1 cellular context compared by ENCODE assay signal in the genomic region with DNA sequence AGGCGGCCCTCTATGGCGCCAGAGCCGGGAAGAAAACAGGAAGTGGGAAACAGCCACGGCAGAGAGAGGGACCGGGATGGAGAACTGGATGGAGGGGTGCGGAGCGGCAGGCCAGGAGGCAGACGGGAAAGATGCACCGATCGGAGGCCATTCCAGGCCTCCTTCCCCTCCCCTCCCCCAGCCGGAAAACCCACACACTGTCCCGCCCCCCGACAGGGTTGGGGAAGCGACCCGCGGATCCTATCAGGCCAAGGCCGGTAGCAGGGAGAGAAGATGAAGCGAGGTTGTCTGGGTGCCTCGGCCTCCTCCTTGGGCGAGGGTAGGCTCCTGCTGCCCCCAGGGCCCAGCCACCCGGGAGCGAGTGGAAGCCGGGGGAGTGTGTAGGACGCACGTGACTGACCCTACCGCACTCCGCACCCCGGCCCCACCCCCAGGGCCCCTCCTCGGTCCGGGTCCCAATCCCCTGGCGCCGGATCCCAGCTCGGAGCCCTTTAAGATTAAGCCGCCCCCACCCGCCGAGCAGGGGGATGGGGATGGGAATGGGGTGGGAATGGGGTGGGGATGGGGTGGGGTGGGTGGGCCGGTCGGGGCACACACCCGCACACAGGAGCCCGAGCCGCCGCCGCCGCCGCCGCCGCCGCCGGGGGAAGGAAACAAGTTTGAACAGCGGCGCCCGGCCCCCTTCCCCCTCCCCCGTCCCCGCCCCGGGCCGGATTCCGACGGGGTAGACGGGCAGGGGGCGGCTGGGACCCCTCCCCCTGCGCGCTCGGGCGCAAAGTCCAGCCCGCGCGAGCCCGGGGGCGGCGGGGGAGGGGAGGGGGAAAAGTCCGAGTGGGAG.
A peak's percentile ranks its signal among the peaks of the same experiment; 100 is the strongest.
TF ChIP-seq lines count a peak whose summit lies in the region.

No MANE protein-coding gene starts in this region.

TF ChIP-seq in HepG2, 621 proteins besides CTCF, POLR2A, EP300 and RAD21 (continues in another document):
- TF ChIP-seq, protein P1, sequence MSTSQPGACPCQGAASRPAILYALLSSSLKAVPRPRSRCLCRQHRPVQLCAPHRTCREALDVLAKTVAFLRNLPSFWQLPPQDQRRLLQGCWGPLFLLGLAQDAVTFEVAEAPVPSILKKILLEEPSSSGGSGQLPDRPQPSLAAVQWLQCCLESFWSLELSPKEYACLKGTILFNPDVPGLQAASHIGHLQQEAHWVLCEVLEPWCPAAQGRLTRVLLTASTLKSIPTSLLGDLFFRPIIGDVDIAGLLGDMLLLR (CRISPR knock-in tag; IDR thresholded peaks at IDR 0.05) = no peak
- TF ChIP-seq, protein P2, sequence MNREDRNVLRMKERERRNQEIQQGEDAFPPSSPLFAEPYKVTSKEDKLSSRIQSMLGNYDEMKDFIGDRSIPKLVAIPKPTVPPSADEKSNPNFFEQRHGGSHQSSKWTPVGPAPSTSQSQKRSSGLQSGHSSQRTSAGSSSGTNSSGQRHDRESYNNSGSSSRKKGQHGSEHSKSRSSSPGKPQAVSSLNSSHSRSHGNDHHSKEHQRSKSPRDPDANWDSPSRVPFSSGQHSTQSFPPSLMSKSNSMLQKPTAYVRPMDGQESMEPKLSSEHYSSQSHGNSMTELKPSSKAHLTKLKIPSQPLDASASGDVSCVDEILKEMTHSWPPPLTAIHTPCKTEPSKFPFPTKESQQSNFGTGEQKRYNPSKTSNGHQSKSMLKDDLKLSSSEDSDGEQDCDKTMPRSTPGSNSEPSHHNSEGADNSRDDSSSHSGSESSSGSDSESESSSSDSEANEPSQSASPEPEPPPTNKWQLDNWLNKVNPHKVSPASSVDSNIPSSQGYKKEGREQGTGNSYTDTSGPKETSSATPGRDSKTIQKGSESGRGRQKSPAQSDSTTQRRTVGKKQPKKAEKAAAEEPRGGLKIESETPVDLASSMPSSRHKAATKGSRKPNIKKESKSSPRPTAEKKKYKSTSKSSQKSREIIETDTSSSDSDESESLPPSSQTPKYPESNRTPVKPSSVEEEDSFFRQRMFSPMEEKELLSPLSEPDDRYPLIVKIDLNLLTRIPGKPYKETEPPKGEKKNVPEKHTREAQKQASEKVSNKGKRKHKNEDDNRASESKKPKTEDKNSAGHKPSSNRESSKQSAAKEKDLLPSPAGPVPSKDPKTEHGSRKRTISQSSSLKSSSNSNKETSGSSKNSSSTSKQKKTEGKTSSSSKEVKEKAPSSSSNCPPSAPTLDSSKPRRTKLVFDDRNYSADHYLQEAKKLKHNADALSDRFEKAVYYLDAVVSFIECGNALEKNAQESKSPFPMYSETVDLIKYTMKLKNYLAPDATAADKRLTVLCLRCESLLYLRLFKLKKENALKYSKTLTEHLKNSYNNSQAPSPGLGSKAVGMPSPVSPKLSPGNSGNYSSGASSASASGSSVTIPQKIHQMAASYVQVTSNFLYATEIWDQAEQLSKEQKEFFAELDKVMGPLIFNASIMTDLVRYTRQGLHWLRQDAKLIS (CRISPR knock-in tag; IDR thresholded peaks at IDR 0.05) = no peak
- TF ChIP-seq ATF7-NPFF (CRISPR knock-in tag; IDR thresholded peaks at IDR 0.05; ENCODE audit: low read depth) = no peak
- peak; percentile 5; the same call in 1 of the 2 replicates for TF ChIP-seq TARDBP (CRISPR knock-in tag; IDR thresholded peaks at IDR 0.05)
- no peak for TF ChIP-seq TRIM24 (CRISPR knock-in tag; IDR thresholded peaks at IDR 0.05)
- TF ChIP-seq PHB2 (IDR thresholded peaks at IDR 0.05; ENCODE audit: partially characterized antibody) = no peak
- TF ChIP-seq ZNF329 (CRISPR knock-in tag; IDR thresholded peaks at IDR 0.05; ENCODE audit: low read depth) = no peak
- TF ChIP-seq CHD2 (IDR thresholded peaks at IDR 0.05; ENCODE audit: low read depth, low read length) = peak; percentile 10; the same call in 1 of the 2 replicates
- no peak for TF ChIP-seq ZNF3 (CRISPR knock-in tag; IDR thresholded peaks at IDR 0.05)
- TF ChIP-seq FOSL1 (CRISPR knock-in tag; IDR thresholded peaks at IDR 0.05; ENCODE audit: borderline replicate concordance) = no peak
- no peak for TF ChIP-seq ZNF136 (CRISPR knock-in tag; IDR thresholded peaks at IDR 0.05; ENCODE audit: low read depth)
- TF ChIP-seq ZNF549 (CRISPR knock-in tag; IDR thresholded peaks at IDR 0.05) = no peak
- TF ChIP-seq ZNF749 (CRISPR knock-in tag; IDR thresholded peaks at IDR 0.05; ENCODE audit: borderline replicate concordance) = no peak
- TF ChIP-seq, protein P3, sequence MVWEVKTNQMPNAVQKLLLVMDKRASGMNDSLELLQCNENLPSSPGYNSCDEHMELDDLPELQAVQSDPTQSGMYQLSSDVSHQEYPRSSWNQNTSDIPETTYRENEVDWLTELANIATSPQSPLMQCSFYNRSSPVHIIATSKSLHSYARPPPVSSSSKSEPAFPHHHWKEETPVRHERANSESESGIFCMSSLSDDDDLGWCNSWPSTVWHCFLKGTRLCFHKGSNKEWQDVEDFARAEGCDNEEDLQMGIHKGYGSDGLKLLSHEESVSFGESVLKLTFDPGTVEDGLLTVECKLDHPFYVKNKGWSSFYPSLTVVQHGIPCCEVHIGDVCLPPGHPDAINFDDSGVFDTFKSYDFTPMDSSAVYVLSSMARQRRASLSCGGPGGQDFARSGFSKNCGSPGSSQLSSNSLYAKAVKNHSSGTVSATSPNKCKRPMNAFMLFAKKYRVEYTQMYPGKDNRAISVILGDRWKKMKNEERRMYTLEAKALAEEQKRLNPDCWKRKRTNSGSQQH (CRISPR knock-in tag; IDR thresholded peaks at IDR 0.05; ENCODE audit: low read depth) = 0 out of 2 replicates have a peak, but pooled peaks have one; percentile 3
- TF ChIP-seq XBP1 (CRISPR knock-in tag; IDR thresholded peaks at IDR 0.05) = no peak
- TF ChIP-seq GABPA (IDR thresholded peaks at IDR 0.05; ENCODE audit: low read depth, low read length) = no peak
- peak; percentile 24; the same call in 1 of the 2 replicates for TF ChIP-seq GABPA (CRISPR knock-in tag; IDR thresholded peaks at IDR 0.05; ENCODE audit: low read depth)
- TF ChIP-seq ZNF7 (CRISPR knock-in tag; IDR thresholded peaks at IDR 0.05) = no peak
- no peak for TF ChIP-seq ATM (IDR thresholded peaks at IDR 0.05; ENCODE audit: borderline replicate concordance)
- TF ChIP-seq, protein P4, sequence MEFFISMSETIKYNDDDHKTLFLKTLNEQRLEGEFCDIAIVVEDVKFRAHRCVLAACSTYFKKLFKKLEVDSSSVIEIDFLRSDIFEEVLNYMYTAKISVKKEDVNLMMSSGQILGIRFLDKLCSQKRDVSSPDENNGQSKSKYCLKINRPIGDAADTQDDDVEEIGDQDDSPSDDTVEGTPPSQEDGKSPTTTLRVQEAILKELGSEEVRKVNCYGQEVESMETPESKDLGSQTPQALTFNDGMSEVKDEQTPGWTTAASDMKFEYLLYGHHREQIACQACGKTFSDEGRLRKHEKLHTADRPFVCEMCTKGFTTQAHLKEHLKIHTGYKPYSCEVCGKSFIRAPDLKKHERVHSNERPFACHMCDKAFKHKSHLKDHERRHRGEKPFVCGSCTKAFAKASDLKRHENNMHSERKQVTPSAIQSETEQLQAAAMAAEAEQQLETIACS (CRISPR knock-in tag; IDR thresholded peaks at IDR 0.05) = no peak
- TF ChIP-seq ERF (CRISPR knock-in tag; IDR thresholded peaks at IDR 0.05) = no peak; the same call in 1 of the 2 replicates
- TF ChIP-seq NCOR1 (IDR thresholded peaks at IDR 0.05; ENCODE audit: borderline replicate concordance, low read length) = no peak
- TF ChIP-seq NFKB2 (CRISPR knock-in tag; IDR thresholded peaks at IDR 0.05; ENCODE audit: borderline replicate concordance) = peak; percentile 48; the same call in 1 of the 2 replicates
- no peak for TF ChIP-seq KLF12 (CRISPR knock-in tag; IDR thresholded peaks at IDR 0.05; ENCODE audit: borderline replicate concordance)
- TF ChIP-seq, protein P5, sequence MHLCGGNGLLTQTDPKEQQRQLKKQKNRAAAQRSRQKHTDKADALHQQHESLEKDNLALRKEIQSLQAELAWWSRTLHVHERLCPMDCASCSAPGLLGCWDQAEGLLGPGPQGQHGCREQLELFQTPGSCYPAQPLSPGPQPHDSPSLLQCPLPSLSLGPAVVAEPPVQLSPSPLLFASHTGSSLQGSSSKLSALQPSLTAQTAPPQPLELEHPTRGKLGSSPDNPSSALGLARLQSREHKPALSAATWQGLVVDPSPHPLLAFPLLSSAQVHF (CRISPR knock-in tag; IDR thresholded peaks at IDR 0.05) = no peak
- TF ChIP-seq NRL (CRISPR knock-in tag; IDR thresholded peaks at IDR 0.05; ENCODE audit: borderline replicate concordance) = no peak
- TF ChIP-seq, protein P6, sequence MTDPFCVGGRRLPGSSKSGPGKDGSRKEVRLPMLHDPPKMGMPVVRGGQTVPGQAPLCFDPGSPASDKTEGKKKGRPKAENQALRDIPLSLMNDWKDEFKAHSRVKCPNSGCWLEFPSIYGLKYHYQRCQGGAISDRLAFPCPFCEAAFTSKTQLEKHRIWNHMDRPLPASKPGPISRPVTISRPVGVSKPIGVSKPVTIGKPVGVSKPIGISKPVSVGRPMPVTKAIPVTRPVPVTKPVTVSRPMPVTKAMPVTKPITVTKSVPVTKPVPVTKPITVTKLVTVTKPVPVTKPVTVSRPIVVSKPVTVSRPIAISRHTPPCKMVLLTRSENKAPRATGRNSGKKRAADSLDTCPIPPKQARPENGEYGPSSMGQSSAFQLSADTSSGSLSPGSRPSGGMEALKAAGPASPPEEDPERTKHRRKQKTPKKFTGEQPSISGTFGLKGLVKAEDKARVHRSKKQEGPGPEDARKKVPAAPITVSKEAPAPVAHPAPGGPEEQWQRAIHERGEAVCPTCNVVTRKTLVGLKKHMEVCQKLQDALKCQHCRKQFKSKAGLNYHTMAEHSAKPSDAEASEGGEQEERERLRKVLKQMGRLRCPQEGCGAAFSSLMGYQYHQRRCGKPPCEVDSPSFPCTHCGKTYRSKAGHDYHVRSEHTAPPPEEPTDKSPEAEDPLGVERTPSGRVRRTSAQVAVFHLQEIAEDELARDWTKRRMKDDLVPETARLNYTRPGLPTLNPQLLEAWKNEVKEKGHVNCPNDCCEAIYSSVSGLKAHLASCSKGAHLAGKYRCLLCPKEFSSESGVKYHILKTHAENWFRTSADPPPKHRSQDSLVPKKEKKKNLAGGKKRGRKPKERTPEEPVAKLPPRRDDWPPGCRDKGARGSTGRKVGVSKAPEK (CRISPR knock-in tag; IDR thresholded peaks at IDR 0.05; ENCODE audit: borderline replicate concordance) = no peak
- TF ChIP-seq ZNF30 (CRISPR knock-in tag; IDR thresholded peaks at IDR 0.05) = no peak
- TF ChIP-seq ZNF34 (CRISPR knock-in tag; IDR thresholded peaks at IDR 0.05; ENCODE audit: borderline replicate concordance) = no peak
- TF ChIP-seq ZNF768 (CRISPR knock-in tag; IDR thresholded peaks at IDR 0.05) = 0 out of 2 replicates have a peak, but pooled peaks have one; percentile 9
- TF ChIP-seq HNF4G (IDR thresholded peaks at IDR 0.05; ENCODE audit: borderline replicate concordance, low read depth, low read length) = no peak
- TF ChIP-seq HNF4G (CRISPR knock-in tag; IDR thresholded peaks at IDR 0.05; ENCODE audit: borderline replicate concordance, low read depth) = no peak
- no peak for TF ChIP-seq ZNF598 (CRISPR knock-in tag; IDR thresholded peaks at IDR 0.05; ENCODE audit: borderline replicate concordance)
- TF ChIP-seq SRY (CRISPR knock-in tag; IDR thresholded peaks at IDR 0.05) = 0 out of 2 replicates have a peak, but pooled peaks have one; percentile 19
- no peak for TF ChIP-seq SRSF4 (IDR thresholded peaks at IDR 0.05; ENCODE audit: low read depth, low read length, poor library complexity, severe bottlenecking)
- no peak for TF ChIP-seq HNRNPH1 (optimal IDR thresholded peaks at IDR 0.05; ENCODE audit: low read depth, low read length)
- no peak for TF ChIP-seq ZNF792 (CRISPR knock-in tag; IDR thresholded peaks at IDR 0.05)
- TF ChIP-seq NFIB (CRISPR knock-in tag; IDR thresholded peaks at IDR 0.05; ENCODE audit: borderline replicate concordance) = no peak
- no peak for TF ChIP-seq FOXP1 (IDR thresholded peaks at IDR 0.05)
- TF ChIP-seq FOXP1 (CRISPR knock-in tag; IDR thresholded peaks at IDR 0.05) = no peak
- TF ChIP-seq POLR2AphosphoS5 (IDR thresholded peaks at IDR 0.05; ENCODE audit: low read depth, low read length) = 0 out of 2 replicates have a peak, but pooled peaks have one; percentile 29
- TF ChIP-seq ZNF431 (CRISPR knock-in tag; IDR thresholded peaks at IDR 0.05; ENCODE audit: borderline replicate concordance, low read depth) = no peak
- no peak for TF ChIP-seq PAF1 (CRISPR knock-in tag; IDR thresholded peaks at IDR 0.05)
- no peak; the same call in 1 of the 2 replicates for TF ChIP-seq ZNF441 (CRISPR knock-in tag; IDR thresholded peaks at IDR 0.05; ENCODE audit: borderline replicate concordance)
- TF ChIP-seq, protein P7, sequence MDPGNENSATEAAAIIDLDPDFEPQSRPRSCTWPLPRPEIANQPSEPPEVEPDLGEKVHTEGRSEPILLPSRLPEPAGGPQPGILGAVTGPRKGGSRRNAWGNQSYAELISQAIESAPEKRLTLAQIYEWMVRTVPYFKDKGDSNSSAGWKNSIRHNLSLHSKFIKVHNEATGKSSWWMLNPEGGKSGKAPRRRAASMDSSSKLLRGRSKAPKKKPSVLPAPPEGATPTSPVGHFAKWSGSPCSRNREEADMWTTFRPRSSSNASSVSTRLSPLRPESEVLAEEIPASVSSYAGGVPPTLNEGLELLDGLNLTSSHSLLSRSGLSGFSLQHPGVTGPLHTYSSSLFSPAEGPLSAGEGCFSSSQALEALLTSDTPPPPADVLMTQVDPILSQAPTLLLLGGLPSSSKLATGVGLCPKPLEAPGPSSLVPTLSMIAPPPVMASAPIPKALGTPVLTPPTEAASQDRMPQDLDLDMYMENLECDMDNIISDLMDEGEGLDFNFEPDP (CRISPR knock-in tag; conservative IDR thresholded peaks at IDR 0.05) = no peak
- no peak for TF ChIP-seq ZNF160 (CRISPR knock-in tag; IDR thresholded peaks at IDR 0.05)
- no peak for TF ChIP-seq FOXA3 (CRISPR knock-in tag; IDR thresholded peaks at IDR 0.05)
- no peak for TF ChIP-seq ATF7 (IDR thresholded peaks at IDR 0.05)
- no peak for TF ChIP-seq ATF7 (CRISPR knock-in tag; IDR thresholded peaks at IDR 0.05)
- TF ChIP-seq RBFOX2 (IDR thresholded peaks at IDR 0.05; ENCODE audit: low read depth, low read length) = peak; percentile 63
- TF ChIP-seq, protein P8, sequence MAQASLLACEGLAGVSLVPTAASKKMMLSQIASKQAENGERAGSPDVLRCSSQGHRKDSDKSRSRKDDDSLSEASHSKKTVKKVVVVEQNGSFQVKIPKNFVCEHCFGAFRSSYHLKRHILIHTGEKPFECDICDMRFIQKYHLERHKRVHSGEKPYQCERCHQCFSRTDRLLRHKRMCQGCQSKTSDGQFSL (CRISPR knock-in tag; IDR thresholded peaks at IDR 0.05) = no peak
- no peak for TF ChIP-seq CHD4 (IDR thresholded peaks at IDR 0.05; ENCODE audit: borderline replicate concordance, low read length)
- TF ChIP-seq, protein P9, sequence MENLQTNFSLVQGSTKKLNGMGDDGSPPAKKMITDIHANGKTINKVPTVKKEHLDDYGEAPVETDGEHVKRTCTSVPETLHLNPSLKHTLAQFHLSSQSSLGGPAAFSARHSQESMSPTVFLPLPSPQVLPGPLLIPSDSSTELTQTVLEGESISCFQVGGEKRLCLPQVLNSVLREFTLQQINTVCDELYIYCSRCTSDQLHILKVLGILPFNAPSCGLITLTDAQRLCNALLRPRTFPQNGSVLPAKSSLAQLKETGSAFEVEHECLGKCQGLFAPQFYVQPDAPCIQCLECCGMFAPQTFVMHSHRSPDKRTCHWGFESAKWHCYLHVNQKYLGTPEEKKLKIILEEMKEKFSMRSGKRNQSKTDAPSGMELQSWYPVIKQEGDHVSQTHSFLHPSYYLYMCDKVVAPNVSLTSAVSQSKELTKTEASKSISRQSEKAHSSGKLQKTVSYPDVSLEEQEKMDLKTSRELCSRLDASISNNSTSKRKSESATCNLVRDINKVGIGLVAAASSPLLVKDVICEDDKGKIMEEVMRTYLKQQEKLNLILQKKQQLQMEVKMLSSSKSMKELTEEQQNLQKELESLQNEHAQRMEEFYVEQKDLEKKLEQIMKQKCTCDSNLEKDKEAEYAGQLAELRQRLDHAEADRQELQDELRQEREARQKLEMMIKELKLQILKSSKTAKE (CRISPR knock-in tag; IDR thresholded peaks at IDR 0.05; ENCODE audit: borderline replicate concordance) = peak; percentile 52; the same call in 1 of the 2 replicates
- TF ChIP-seq POLR2AphosphoS2 (IDR thresholded peaks at IDR 0.05; ENCODE audit: low read depth, low read length) = no peak
